ENCODE assay signal across 1 cellular context in genomic region chr15:80850941-80851451, GRCh38.
TF ChIP-seq lines count a peak whose summit lies in the region.

No MANE protein-coding gene starts in this region.

TF ChIP-seq in HCT116, 20 proteins besides CTCF, POLR2A, EP300 and RAD21 (continued from another document):
- TF ChIP-seq REST (IDR thresholded peaks at IDR 0.05; ENCODE audit: low read depth) (no peak), ZNF274 (IDR thresholded peaks at IDR 0.05; ENCODE audit: low read depth, low read length) (no peak), SP1 (IDR thresholded peaks at IDR 0.05; ENCODE audit: low read depth) (peak; percentile 78), EZH2 (IDR thresholded peaks at IDR 0.05) (no peak), ZBTB33 (IDR thresholded peaks at IDR 0.05; ENCODE audit: extremely low read depth, insufficient replicate concordance, low read length) (no peak), SRF (IDR thresholded peaks at IDR 0.05; ENCODE audit: low read depth) (no peak), CBX3 (IDR thresholded peaks at IDR 0.05; ENCODE audit: low read depth) (no peak; the same call in 1 of the 2 replicates), YY1 (IDR thresholded peaks at IDR 0.05; ENCODE audit: extremely low read depth, insufficient replicate concordance, low read depth, low read length) (no peak), FOSL1 (IDR thresholded peaks at IDR 0.05; ENCODE audit: low read depth) (peak; percentile 89), CEBPB (IDR thresholded peaks at IDR 0.05; ENCODE audit: low read depth) (0 out of 2 replicates have a peak, but pooled peaks have one; percentile 17), MAX (IDR thresholded peaks at IDR 0.05) (no peak), ZFX (IDR thresholded peaks at IDR 0.05) (no peak)
